In genomic region chr3:113330742-113331141, GRCh38 we compare ENCODE assay signal across 4 cellular contexts.
"Had no signal": no experiment of that assay in that cellular context is flagged by ENCODE, and none has a peak within 500 bp of the region (broad histone marks: within the 10 kb centered on the region; RNA-seq: fewer than 3 reads in every experiment).

No MANE protein-coding gene starts in this region.

- H3K27me3 Mint-ChIP-seq: IgD-negative memory B cell had no signal

- H3K9me3 Mint-ChIP-seq: GM23338, H9 had no signal

- H2AFZ ChIP-seq: GM23338 had no signal

- H3K4me1 Mint-ChIP-seq: GM23338, H9, IgD-negative memory B cell had no signal

- DNase-seq: H9, HCEC 1CT had no signal

- H3K4me2 ChIP-seq: GM23338 had no signal

- H3K27ac Mint-ChIP-seq: GM23338, H9 had no signal

- H3K4me3 ChIP-seq: GM23338 had no signal

- H3K4me3 Mint-ChIP-seq: GM23338, H9, IgD-negative memory B cell had no signal
